25 cellular contexts compared by ENCODE assay signal in the genomic region with DNA sequence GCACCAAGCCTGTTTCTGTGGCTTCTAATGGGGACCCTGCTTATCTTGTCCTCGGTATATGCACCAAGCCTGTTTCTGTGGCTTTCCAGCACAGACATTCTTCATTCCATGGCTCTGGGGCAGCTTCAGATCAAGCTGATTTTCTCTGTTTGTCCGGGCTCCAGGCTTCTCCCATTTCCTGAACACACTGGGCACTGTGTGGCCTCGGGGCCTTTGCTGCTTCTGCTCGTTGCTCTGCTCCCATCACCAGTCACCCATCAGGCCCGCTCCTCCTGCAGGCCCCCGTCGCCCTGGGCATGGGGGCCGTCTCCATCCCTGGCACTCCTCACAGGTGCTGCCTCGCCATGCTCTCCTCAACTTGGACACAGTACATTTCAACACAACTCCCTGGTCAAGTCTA.
"Had no signal": no experiment of that assay in that cellular context is flagged by ENCODE, and none has a peak within 500 bp of the region (broad histone marks: within the 10 kb centered on the region; RNA-seq: fewer than 3 reads in every experiment).

No MANE protein-coding gene starts in this region.

- FAIRE-seq: bronchial epithelial cell, frontal cortex, TTC549 had no signal

- H3K36me3 ChIP-seq: ascending aorta had no signal

- H3K4me3 ChIP-seq: ascending aorta, coronary artery, dorsolateral prefrontal cortex had no signal

- H3K27ac ChIP-seq: ascending aorta, coronary artery, dorsolateral prefrontal cortex, VCaP had no signal

- H3K4me1 ChIP-seq: ascending aorta had no signal

- H3K27me3 ChIP-seq: ascending aorta, dorsolateral prefrontal cortex had no signal

- DNase-seq: activated CD4-positive, alpha-beta memory T cell treated with anti-CD3 and anti-CD28 coated beads, Interleukin-2, amount 10 ng/mL, durations not matched to agents 7 days and 5 days; activated CD4-positive, alpha-beta T cell treated with anti-CD3 and anti-CD28 coated beads for 1 hour; activated CD4-positive, alpha-beta T cell treated with anti-CD3 and anti-CD28 coated beads for 4 hours; activated CD4-positive, alpha-beta T cell treated with anti-CD3 and anti-CD28 coated beads, Interleukin-2, amount 10 ng/mL, durations not matched to agents 7 days and 5 days; activated CD4-positive, alpha-beta T cell treated with anti-CD3 and anti-CD28 coated beads, Interleukin-2, amount 50 U/mL, for 4 hours; activated CD8-positive, alpha-beta memory T cell treated with anti-CD3 and anti-CD28 coated beads, Interleukin-2, amount 50 U/mL, for 48 hours; activated gamma-delta T cell; activated naive CD4-positive, alpha-beta T cell; activated naive CD4-positive, alpha-beta T cell treated with anti-CD3 and anti-CD28 coated beads, Interleukin-2, amount 10 ng/mL, durations not matched to agents 7 days and 5 days; activated naive CD8-positive, alpha-beta T cell treated with anti-CD3 and anti-CD28 coated beads, Interleukin-2, amount 10 ng/mL, durations not matched to agents 7 days and 5 days; activated T-cell treated with anti-CD3 and anti-CD28 coated beads for 4 hours; activated T-cell treated with anti-CD3 and anti-CD28 coated beads, Interleukin-2, amount 50 U/mL, for 24 hours; activated T-cell treated with anti-CD3 and anti-CD28 coated beads, Interleukin-2, amount 50 U/mL, for 72 hours; dorsolateral prefrontal cortex; effector memory CD4-positive, alpha-beta T cell; endodermal cell; foreskin fibroblast; T-helper 17 cell; T1000 had no signal
